In genomic region chr1:18007391-18008106, GRCh38 we compare ENCODE assay signal across 19 cellular contexts.
"Had no signal": no experiment of that assay in that cellular context is flagged by ENCODE, and none has a peak within 500 bp of the region (broad histone marks: within the 10 kb centered on the region; RNA-seq: fewer than 3 reads in every experiment).

No MANE protein-coding gene starts in this region.

- H3K27me3 ChIP-seq: brain microvascular endothelial cell, cardiac muscle cell, Peyer's patch had no signal

- H3K4me1 ChIP-seq: Peyer's patch had no signal

- H3K36me3 ChIP-seq: brain microvascular endothelial cell, cardiac muscle cell, Peyer's patch had no signal

- H3K4me3 ChIP-seq: cardiac muscle cell, Peyer's patch had no signal

- ATAC-seq: activated T-helper 17 cell treated with anti-CD3 and anti-CD28 coated beads, Interleukin-2, amount 50 U/mL, for 72 hours had no signal

- H3K9me3 ChIP-seq: Peyer's patch had no signal

- H3K27ac ChIP-seq: brain microvascular endothelial cell, cardiac muscle cell, KMS-11, Peyer's patch had no signal

- DNase-seq: activated CD4-positive, alpha-beta memory T cell treated with anti-CD3 and anti-CD28 coated beads for 36 hours; activated CD4-positive, alpha-beta T cell treated with anti-CD3 and anti-CD28 coated beads, Interleukin-2, amount 10 ng/mL, durations not matched to agents 24 days and 14 days; activated CD4-positive, CD25-positive, alpha-beta regulatory T cell treated with anti-CD3 and anti-CD28 coated beads, Interleukin-2, amount 50 U/mL, for 72 hours; activated CD8-positive, alpha-beta memory T cell treated with anti-CD3 and anti-CD28 coated beads for 24 hours; activated gamma-delta T cell; activated naive CD4-positive, alpha-beta T cell treated with anti-CD3 and anti-CD28 coated beads for 36 hours; activated naive CD8-positive, alpha-beta T cell treated with anti-CD3 and anti-CD28 coated beads for 36 hours; activated T-cell treated with anti-CD3 and anti-CD28 coated beads, Interleukin-2, amount 50 U/mL, for 48 hours; brain microvascular endothelial cell; NCI-H1092; NCI-H1417 treated with DMSO at 0.1 percent for 48 hours; NCI-H187; NCI-H2081; NCI-H226; Peyer's patch; SHP77 had no signal
